Comparison of ENCODE assay signal across 8 cellular contexts in genomic region chr12:48349471-48349870, GRCh38. TPM values are rescaled to one million over a fixed set of nuclear protein-coding genes. Genes with fewer than 3 reads are reported as not detected.
DNase-seq lines count a peak whose midpoint lies in the region; ATAC-seq, FAIRE-seq and TF ChIP-seq lines count a peak whose summit lies in the region.

No MANE protein-coding gene starts in this region.

- H3K36me3 ChIP-seq in CD8-positive, alpha-beta memory T cell (ENCODE audit: insufficient read depth, low read length) = peaks cover 29% of the 10 kb centered on the region

- intact Hi-C loops in activated B cell treated with CpG ODN at 0.5 μM for 24 hours (cut with micrococcal nuclease) = no loop called here

- no peaks in the 10 kb centered on the region for H3K27me3 ChIP-seq in CD8-positive, alpha-beta memory T cell (ENCODE audit: insufficient read depth, low read length, poor library complexity, severe bottlenecking)

- peak in 1 of 5 donors; percentile 2 for DNase-seq in CD8-positive, alpha-beta memory T cell
- DNase-seq in activated B cell treated with CpG ODN at 0.5 μM for 24 hours = no peak
- peak; percentile 57 for DNase-seq in fibroblast of pulmonary artery (ENCODE audit: low read depth)
- no peak for DNase-seq in progenitor cell of endocrine pancreas (ENCODE audit: low spot score, unreplicated experiment)
- DNase-seq in NCI-H1417 treated with DMSO at 0.1 percent for 48 hours (lab: John Stamatoyannopoulos, UW) = no peak
- DNase-seq in GM12892 (ENCODE audit: insufficient read length) = no peak

- H3K4me3 ChIP-seq in CD8-positive, alpha-beta memory T cell (ENCODE audit: low read length) = peak overlapping the region; percentile 71
- H3K4me3 ChIP-seq in fibroblast of pulmonary artery (replicated peaks; ENCODE audit: low read depth, low read length) = peak overlapping the region; percentile 73

- no peaks in the 10 kb centered on the region for H3K9me3 Mint-ChIP-seq in CD8-positive, alpha-beta memory T cell
- H3K9me3 Mint-ChIP-seq in activated B cell treated with CpG ODN at 0.5 μM for 24 hours (no peaks in the 10 kb centered on the region), progenitor cell of endocrine pancreas (ENCODE audit: low read depth) (no peaks in the 10 kb centered on the region)

- H3K9me3 ChIP-seq in CD8-positive, alpha-beta memory T cell (ENCODE audit: low read length) = no peaks in the 10 kb centered on the region

- CTCF ChIA-PET in CD8-positive, alpha-beta memory T cell (lab: Charles Lee) = interaction anchor here (2.5 kb wide), 1 partner anchor 152 kb away, joined by 10 read pairs; no protein-coding TSS in a partner anchor
- CTCF ChIA-PET in activated B cell treated with CpG ODN at 0.5 μM for 24 hours (lab: Charles Lee) = no interaction called here

- H3K27ac ChIP-seq in CD8-positive, alpha-beta memory T cell (ENCODE audit: low read depth, low read length) = no peak overlapping the region

- TF ChIP-seq CTCF in activated B cell treated with CpG ODN at 0.5 μM for 24 hours (IDR thresholded peaks at IDR 0.05) = no peak
- no peak for TF ChIP-seq CTCF in fibroblast of pulmonary artery (IDR thresholded peaks at IDR 0.05; ENCODE audit: low read length, missing control alignments)
- no peak for TF ChIP-seq CTCF in progenitor cell of endocrine pancreas (IDR thresholded peaks at IDR 0.05; ENCODE audit: unreplicated experiment)

- peaks cover 27% of the 10 kb centered on the region for H3K4me1 ChIP-seq in CD8-positive, alpha-beta memory T cell (ENCODE audit: insufficient read depth, low read length)

- FAIRE-seq in GM12892 (lab: Jason Lieb, UNC) = no peak

- peak overlapping the region; percentile 93 to 99 (median 96) for H3K27ac Mint-ChIP-seq in CD8-positive, alpha-beta memory T cell
- H3K27ac Mint-ChIP-seq in activated B cell treated with CpG ODN at 0.5 μM for 24 hours (peak overlapping the region; percentile 90), progenitor cell of endocrine pancreas (no peak overlapping the region)

- no peak for ATAC-seq in activated B cell treated with CpG ODN at 0.5 μM for 24 hours (ENCODE audit: low read depth)
- ATAC-seq in GM21737 (IDR thresholded peaks at IDR 0.05; ENCODE audit: unreplicated experiment) = no peak
- no peak for ATAC-seq in HG03460 (IDR thresholded peaks at IDR 0.05; ENCODE audit: unreplicated experiment)

- H3K36me3 Mint-ChIP-seq in CD8-positive, alpha-beta memory T cell = peaks cover 21 to 47% (median 22%) of the 10 kb centered on the region in 3 donors
- H3K36me3 Mint-ChIP-seq in activated B cell treated with CpG ODN at 0.5 μM for 24 hours (ENCODE audit: low read depth) (peaks cover 41% of the 10 kb centered on the region), progenitor cell of endocrine pancreas (ENCODE audit: insufficient read depth) (peaks cover 18% of the 10 kb centered on the region)

- peak overlapping the region; percentile 91 to 99 (median 98) for H3K4me3 Mint-ChIP-seq in CD8-positive, alpha-beta memory T cell
- H3K4me3 Mint-ChIP-seq in activated B cell treated with CpG ODN at 0.5 μM for 24 hours (peak overlapping the region; percentile 96), progenitor cell of endocrine pancreas (ENCODE audit: low read depth) (peak overlapping the region; percentile 99)

- no peak for TF ChIP-seq POLR2A in GM12892 (IDR thresholded peaks at IDR 0.05; ENCODE audit: low read depth, low read length)

- peaks cover 36 to 48% (median 41%) of the 10 kb centered on the region in 3 donors for H3K4me1 Mint-ChIP-seq in CD8-positive, alpha-beta memory T cell
- H3K4me1 Mint-ChIP-seq in activated B cell treated with CpG ODN at 0.5 μM for 24 hours (peaks cover 25% of the 10 kb centered on the region), progenitor cell of endocrine pancreas (ENCODE audit: low read depth) (peaks cover 14% of the 10 kb centered on the region)

- peaks cover 0 to 4% of the 10 kb centered on the region in 2 donors for H3K27me3 Mint-ChIP-seq in CD8-positive, alpha-beta memory T cell
- H3K27me3 Mint-ChIP-seq in activated B cell treated with CpG ODN at 0.5 μM for 24 hours (no peaks in the 10 kb centered on the region), progenitor cell of endocrine pancreas (no peaks in the 10 kb centered on the region)

- POLR2A ChIA-PET in CD8-positive, alpha-beta memory T cell (lab: Charles Lee) = interaction anchor here (1.5 kb wide), 1 partner anchor 151 kb away, joined by 8 read pairs; no protein-coding TSS in a partner anchor
- POLR2A ChIA-PET in activated B cell treated with CpG ODN at 0.5 μM for 24 hours (lab: Charles Lee) = no interaction called here

RNA-seq across cellular contexts. Expression of gene ZNF641, which starts 1.2 kb away (rescaled TPM):
- total RNA-seq in CD8-positive, alpha-beta memory T cell = 10 to 100 TPM; 10.6 to 13.4 TPM
- 16.3 TPM for polyA plus RNA-seq in CD8-positive, alpha-beta memory T cell
- total RNA-seq in activated B cell treated with CpG ODN at 0.5 μM for 24 hours = 27.6 and 34.5 TPM in 2 replicates
- 33.5 and 34.2 TPM in 2 replicates for total RNA-seq in progenitor cell of endocrine pancreas
- polyA plus RNA-seq in GM12892 (2012; ENCODE audit: missing spikeins) = 2.9 TPM
